8 cellular contexts compared by ENCODE assay signal in the genomic region with DNA sequence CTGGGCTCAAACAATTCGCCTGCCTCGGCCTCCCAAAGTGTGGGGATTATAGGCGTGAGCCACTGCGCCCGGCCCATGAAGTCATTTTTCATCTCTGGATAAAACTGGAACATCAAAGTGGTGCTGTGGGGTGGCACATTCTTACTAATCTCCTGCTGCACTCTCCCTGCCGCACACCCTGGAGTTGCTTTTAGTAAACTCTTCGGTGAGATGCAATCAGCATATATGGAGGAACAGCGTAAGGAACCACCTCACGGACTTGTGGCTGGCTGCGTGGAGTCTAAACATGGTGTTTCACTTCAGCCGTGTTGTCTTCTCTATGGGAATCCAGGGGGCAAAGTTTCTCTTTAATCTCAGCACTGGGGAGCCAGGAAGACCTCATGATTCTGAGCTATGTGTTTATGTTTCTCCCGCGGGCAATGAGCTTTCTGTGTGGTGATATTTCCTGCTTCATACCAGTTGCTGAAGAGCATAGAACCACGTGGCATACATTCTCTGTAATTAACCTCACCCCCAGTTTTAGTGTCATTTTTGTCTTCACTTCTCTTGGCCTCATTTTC. TPM values are rescaled to one million over a fixed set of nuclear protein-coding genes. Genes with fewer than 3 reads are reported as not detected.
DNase-seq lines count a peak whose midpoint lies in the region; ATAC-seq, FAIRE-seq and TF ChIP-seq lines count a peak whose summit lies in the region.

No MANE protein-coding gene starts in this region.

- peak overlapping the region; percentile 95 to 100 (median 98) for H3K4me3 Mint-ChIP-seq in CD4-positive, alpha-beta memory T cell
- peak overlapping the region; percentile 91 to 99 (median 98) for H3K4me3 Mint-ChIP-seq in IgD-negative memory B cell
- H3K4me3 Mint-ChIP-seq in activated naive CD8-positive, alpha-beta T cell treated with anti-CD3 and anti-CD28 coated beads for 36 hours: peak overlapping the region; percentile 93
- peak overlapping the region; percentile 96 to 100 (median 99) for H3K4me3 Mint-ChIP-seq in naive thymus-derived CD4-positive, alpha-beta T cell

- H3K27me3 Mint-ChIP-seq in CD4-positive, alpha-beta memory T cell: no peaks in the 10 kb centered on the region
- H3K27me3 Mint-ChIP-seq in IgD-negative memory B cell: no peaks in the 10 kb centered on the region
- no peaks in the 10 kb centered on the region for H3K27me3 Mint-ChIP-seq in activated naive CD8-positive, alpha-beta T cell treated with anti-CD3 and anti-CD28 coated beads for 36 hours
- peaks cover 0 to 5% (median 0%) of the 10 kb centered on the region in 5 donors for H3K27me3 Mint-ChIP-seq in naive thymus-derived CD4-positive, alpha-beta T cell

- H3K36me3 Mint-ChIP-seq in CD4-positive, alpha-beta memory T cell: peaks cover 12 to 33% of the 10 kb centered on the region in 2 donors
- H3K36me3 Mint-ChIP-seq in IgD-negative memory B cell: peaks cover 10% of the 10 kb centered on the region
- peaks cover 28% of the 10 kb centered on the region for H3K36me3 Mint-ChIP-seq in activated naive CD8-positive, alpha-beta T cell treated with anti-CD3 and anti-CD28 coated beads for 36 hours
- H3K36me3 Mint-ChIP-seq in naive thymus-derived CD4-positive, alpha-beta T cell: peaks cover 6 to 27% (median 19%) of the 10 kb centered on the region in 5 donors

- H3K4me3 ChIP-seq in CD4-positive, alpha-beta memory T cell (ENCODE audit: low read length in 2 of 2): peak overlapping the region; percentile 13 to 84
- peak overlapping the region; percentile 96 for H3K4me3 ChIP-seq in naive thymus-derived CD4-positive, alpha-beta T cell (ENCODE audit: low read length)

- peak; percentile 73 to 81 (median 77) for DNase-seq in CD4-positive, alpha-beta memory T cell
- DNase-seq in activated naive CD8-positive, alpha-beta T cell treated with anti-CD3 and anti-CD28 coated beads for 36 hours: peak; percentile 52
- DNase-seq in naive thymus-derived CD4-positive, alpha-beta T cell: peak in 8 of 9 donors; percentile 47 to 85 (median 80)
- DNase-seq in H54 (ENCODE audit: insufficient read length, low spot score) (no peak), NCI-H1417 (lab: John Stamatoyannopoulos, UW) (no peak), HEK293T (ENCODE audit: extremely low spot score) (no peak)

- H3K27ac Mint-ChIP-seq in CD4-positive, alpha-beta memory T cell: peak overlapping the region; percentile 98 to 100 (median 100)
- H3K27ac Mint-ChIP-seq in IgD-negative memory B cell: peak overlapping the region; percentile 89 to 100 (median 99)
- H3K27ac Mint-ChIP-seq in activated naive CD8-positive, alpha-beta T cell treated with anti-CD3 and anti-CD28 coated beads for 36 hours: peak overlapping the region; percentile 97
- peak overlapping the region; percentile 98 to 100 (median 99) for H3K27ac Mint-ChIP-seq in naive thymus-derived CD4-positive, alpha-beta T cell

- H3K9me3 Mint-ChIP-seq in CD4-positive, alpha-beta memory T cell: peaks cover 0 to 5% (median 0%) of the 10 kb centered on the region in 8 donors
- no peaks in the 10 kb centered on the region for H3K9me3 Mint-ChIP-seq in IgD-negative memory B cell
- no peaks in the 10 kb centered on the region for H3K9me3 Mint-ChIP-seq in activated naive CD8-positive, alpha-beta T cell treated with anti-CD3 and anti-CD28 coated beads for 36 hours
- H3K9me3 Mint-ChIP-seq in naive thymus-derived CD4-positive, alpha-beta T cell: peaks cover 0 to 7% (median 0%) of the 10 kb centered on the region in 11 donors

- no peaks in the 10 kb centered on the region for H3K27me3 ChIP-seq in CD4-positive, alpha-beta memory T cell (ENCODE audit: insufficient read depth, low read length)
- no peaks in the 10 kb centered on the region for H3K27me3 ChIP-seq in naive thymus-derived CD4-positive, alpha-beta T cell (ENCODE audit: control insufficient read depth in 2 of 2, insufficient read depth in 2 of 2, low read length in 2 of 2)

- POLR2A ChIA-PET in CD4-positive, alpha-beta memory T cell (lab: Charles Lee; ENCODE audit: partially characterized antibody): interaction anchor here (0.9 to 27.4 kb wide), 20 partner anchors 9 to 138 kb away, joined by 3 to 1182 read pairs (median 6); partner anchors contain the start of gene N4BP2
- POLR2A ChIA-PET in naive thymus-derived CD4-positive, alpha-beta T cell (lab: Charles Lee): interaction anchor here (0.5 to 8.6 kb wide), 27 partner anchors 11 to 842 kb away, joined by 3 to 238 read pairs (median 6); partner anchors contain the start of gene N4BP2
- POLR2A ChIA-PET in HEK293T (lab: Yijun Ruan, JAX): no interaction called here

- FAIRE-seq in H54 (lab: Jason Lieb, UNC): no peak

- peaks cover 36 to 85% (median 52%) of the 10 kb centered on the region in 4 donors for H3K4me1 Mint-ChIP-seq in CD4-positive, alpha-beta memory T cell
- H3K4me1 Mint-ChIP-seq in IgD-negative memory B cell: peaks cover 38 to 54% (median 46%) of the 10 kb centered on the region in 3 donors
- H3K4me1 Mint-ChIP-seq in activated naive CD8-positive, alpha-beta T cell treated with anti-CD3 and anti-CD28 coated beads for 36 hours: peaks cover 56% of the 10 kb centered on the region
- H3K4me1 Mint-ChIP-seq in naive thymus-derived CD4-positive, alpha-beta T cell: peaks cover 50 to 67% (median 59%) of the 10 kb centered on the region in 7 donors

- H3K36me3 ChIP-seq in CD4-positive, alpha-beta memory T cell (ENCODE audit: insufficient read depth, low read length): no peaks in the 10 kb centered on the region
- H3K36me3 ChIP-seq in naive thymus-derived CD4-positive, alpha-beta T cell (ENCODE audit: control insufficient read depth in 2 of 3, insufficient read depth in 3 of 3, low read length in 3 of 3): peaks cover 0 to 19% (median 5%) of the 10 kb centered on the region in 3 experiments

- intact Hi-C loops in CD4-positive, alpha-beta memory T cell (cut with micrococcal nuclease): loop anchor here (5.0 to 10.0 kb wide), 4 partner anchors 497 to 1530 kb away; partner anchors contain the start of genes KLF3, SMIM14 and UBE2K
- intact Hi-C loops in naive thymus-derived CD4-positive, alpha-beta T cell (cut with micrococcal nuclease): loop anchor here (1.0 to 10.0 kb wide), 8 partner anchors 7 to 1530 kb away; partner anchors contain the start of genes PDS5A (in 2 of the 2), KLF3 (in 1 of the 2), RFC1 (in 1 of the 2) and UBE2K (in 1 of the 2)

- CTCF ChIA-PET in CD4-positive, alpha-beta memory T cell (lab: Charles Lee; ENCODE audit: partially characterized antibody): interaction anchor here (0.6 to 7.7 kb wide), 12 partner anchors 10 to 122 kb away, joined by 3 to 115 read pairs (median 10); no protein-coding TSS in a partner anchor
- CTCF ChIA-PET in naive thymus-derived CD4-positive, alpha-beta T cell (lab: Charles Lee): interaction anchor here (0.9 to 3.2 kb wide), 9 partner anchors 11 to 130 kb away, joined by 3 to 12 read pairs (median 5); no protein-coding TSS in a partner anchor
- CTCF ChIA-PET in HEK293T (lab: Yijun Ruan, JAX): no interaction called here

- no peaks in the 10 kb centered on the region for H3K9me3 ChIP-seq in CD4-positive, alpha-beta memory T cell (ENCODE audit: control insufficient read depth in 1 of 2, low read length in 2 of 2)
- H3K9me3 ChIP-seq in naive thymus-derived CD4-positive, alpha-beta T cell (ENCODE audit: control insufficient read depth in 2 of 3, low read length in 3 of 3): no peaks in the 10 kb centered on the region

- peak overlapping the region; percentile 99 for H3K27ac ChIP-seq in CD4-positive, alpha-beta memory T cell (ENCODE audit: low read depth, low read length)
- peak overlapping the region; percentile 100 for H3K27ac ChIP-seq in naive thymus-derived CD4-positive, alpha-beta T cell (ENCODE audit: low read depth, low read length)

- H3K4me1 ChIP-seq in CD4-positive, alpha-beta memory T cell (ENCODE audit: insufficient read depth, low read length): peaks cover 50% of the 10 kb centered on the region
- H3K4me1 ChIP-seq in naive thymus-derived CD4-positive, alpha-beta T cell (ENCODE audit: control insufficient read depth in 2 of 2, insufficient read depth in 2 of 2, low read length in 2 of 2): peaks cover 23 to 34% of the 10 kb centered on the region in 2 donors

- peak; percentile 60 for ATAC-seq in naive thymus-derived CD4-positive, alpha-beta T cell
- no peak for ATAC-seq in GM21381 (IDR thresholded peaks at IDR 0.05; ENCODE audit: unreplicated experiment)

- no peak for TF ChIP-seq POLR2A in H54 (IDR thresholded peaks at IDR 0.05; ENCODE audit: low read depth, low read length)

TF ChIP-seq in HEK293T, 16 proteins besides CTCF, POLR2A, EP300 and RAD21:
- TF ChIP-seq, protein P1, sequence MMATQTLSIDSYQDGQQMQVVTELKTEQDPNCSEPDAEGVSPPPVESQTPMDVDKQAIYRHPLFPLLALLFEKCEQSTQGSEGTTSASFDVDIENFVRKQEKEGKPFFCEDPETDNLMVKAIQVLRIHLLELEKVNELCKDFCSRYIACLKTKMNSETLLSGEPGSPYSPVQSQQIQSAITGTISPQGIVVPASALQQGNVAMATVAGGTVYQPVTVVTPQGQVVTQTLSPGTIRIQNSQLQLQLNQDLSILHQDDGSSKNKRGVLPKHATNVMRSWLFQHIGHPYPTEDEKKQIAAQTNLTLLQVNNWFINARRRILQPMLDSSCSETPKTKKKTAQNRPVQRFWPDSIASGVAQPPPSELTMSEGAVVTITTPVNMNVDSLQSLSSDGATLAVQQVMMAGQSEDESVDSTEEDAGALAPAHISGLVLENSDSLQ (IDR thresholded peaks at IDR 0.05): no peak
- TF ChIP-seq NFRKB (IDR thresholded peaks at IDR 0.05): no peak
- TF ChIP-seq HDGF (IDR thresholded peaks at IDR 0.05; ENCODE audit: borderline replicate concordance): no peak
- no peak for TF ChIP-seq SUZ12 (IDR thresholded peaks at IDR 0.05)
- no peak for TF ChIP-seq FOXA1 (IDR thresholded peaks at IDR 0.05)
- TF ChIP-seq BHLHE40 (IDR thresholded peaks at IDR 0.05; ENCODE audit: borderline replicate concordance): no peak
- TF ChIP-seq SP1 (IDR thresholded peaks at IDR 0.05): no peak
- no peak for TF ChIP-seq LEF1 (IDR thresholded peaks at IDR 0.05; ENCODE audit: borderline replicate concordance)
- no peak for TF ChIP-seq FOXM1 (IDR thresholded peaks at IDR 0.05; ENCODE audit: borderline replicate concordance)
- no peak for TF ChIP-seq TARDBP (IDR thresholded peaks at IDR 0.05)
- no peak for TF ChIP-seq ARNT (IDR thresholded peaks at IDR 0.05)
- no peak for TF ChIP-seq L3MBTL2 (conservative IDR thresholded peaks at IDR 0.05)

RNA-seq across cellular contexts. Expression of gene RHOH, which starts 2.1 kb away (rescaled TPM):
- total RNA-seq in CD4-positive, alpha-beta memory T cell: 100 to 1,000 TPM; 198 to 200 TPM
- polyA plus RNA-seq in CD4-positive, alpha-beta memory T cell: 100 to 1,000 TPM; 266 to 486 TPM
- 255 TPM for polyA plus RNA-seq in IgD-negative memory B cell
- 100 to 1,000 TPM; 112 to 114 TPM for total RNA-seq in activated naive CD8-positive, alpha-beta T cell treated with anti-CD3 and anti-CD28 coated beads for 36 hours
- 100 to 1,000 TPM; 160 to 370 (median 250) TPM for total RNA-seq in naive thymus-derived CD4-positive, alpha-beta T cell
- polyA plus RNA-seq in naive thymus-derived CD4-positive, alpha-beta T cell: 100 to 1,000 TPM; 393 to 479 TPM

Comparison
In these comparisons a context has a peak if more than half of its experiments do, and no peak if none do; other contexts are left out.
1. DNase-seq: peak in CD4-positive, alpha-beta memory T cell (5 of 5), activated naive CD8-positive, alpha-beta T cell treated with anti-CD3 and anti-CD28 coated beads for 36 hours (single experiment) and naive thymus-derived CD4-positive, alpha-beta T cell (8 of 9); none in H54 (single experiment), NCI-H1417 (0 of 3) and HEK293T (single experiment).
2. Peak in every context shown above with its lines, with median percentiles within 50 percentile points of each other: H3K27ac Mint-ChIP-seq and H3K4me3 Mint-ChIP-seq.